11 cellular contexts compared by ENCODE assay signal in genomic region chr2:74496997-74497776, GRCh38. TPM values are rescaled to one million over a fixed set of nuclear protein-coding genes. Genes with fewer than 3 reads are reported as not detected.
DNase-seq lines count a peak whose midpoint lies in the region; ATAC-seq and TF ChIP-seq lines count a peak whose summit lies in the region.
"Had no signal": no experiment of that assay in that cellular context is flagged by ENCODE, and none has a peak within 500 bp of the region (broad histone marks: within the 10 kb centered on the region; RNA-seq: fewer than 3 reads in every experiment).

No MANE protein-coding gene starts in this region.

- H4K20me1 ChIP-seq in SK-N-SH (ENCODE audit: insufficient read depth), result no peaks in the 10 kb centered on the region

- WGBS in SK-N-SH (ENCODE audit: low lambda C conversion rate), result 87% methylated on average over 17 of the region's 19 CpGs

- no peaks in the 10 kb centered on the region for H3K9me3 Mint-ChIP-seq in activated CD4-positive, alpha-beta memory T cell treated with anti-CD3 and anti-CD28 coated beads, Interleukin-2, amount 10 ng/mL, durations not matched to agents 7 days and 5 days

- H2AFZ ChIP-seq in SK-N-SH (ENCODE audit: low read depth), result no peak overlapping the region

- H3K27ac ChIP-seq in SK-N-SH (ENCODE audit: low read depth in 2 of 2, low read length in 1 of 2), result no peak overlapping the region
- H3K27ac ChIP-seq: SJSA1, tibial artery had no signal

- peak overlapping the region; percentile 10 for H3K27ac Mint-ChIP-seq in activated CD4-positive, alpha-beta memory T cell treated with anti-CD3 and anti-CD28 coated beads, Interleukin-2, amount 10 ng/mL, durations not matched to agents 7 days and 5 days

- no peaks in the 10 kb centered on the region for H3K9me2 ChIP-seq in SK-N-SH

- H3K4me3 ChIP-seq in SK-N-SH (ENCODE audit: low read depth in 2 of 2, low read length in 1 of 2), result no peak overlapping the region
- peak overlapping the region; percentile 55 for H3K4me3 ChIP-seq in iPS-18c (ENCODE audit: insufficient read depth, low read depth, low read length)
- H3K4me3 ChIP-seq in skeletal muscle satellite cell (ENCODE audit: low read length), result no peak overlapping the region
- H3K4me3 ChIP-seq: SJSA1 had no signal

- H3K36me3 ChIP-seq in SK-N-SH (replicated peaks in 1 of 2; ENCODE audit: control insufficient read depth in 1 of 2, insufficient read depth in 2 of 2, low read length in 1 of 2) (peaks cover 0 to 23% of the 10 kb centered on the region in 2 experiments), skeletal muscle satellite cell (ENCODE audit: insufficient read depth, low read length) (peaks cover 26% of the 10 kb centered on the region)

- H3K4me1 Mint-ChIP-seq in activated CD4-positive, alpha-beta memory T cell treated with anti-CD3 and anti-CD28 coated beads, Interleukin-2, amount 10 ng/mL, durations not matched to agents 7 days and 5 days, result peaks cover 31% of the 10 kb centered on the region

- TF ChIP-seq RAD21 in SK-N-SH (IDR thresholded peaks at IDR 0.05; ENCODE audit: low read length), result no peak

- POLR2A ChIA-PET in SK-N-SH (lab: Yijun Ruan, JAX), result interaction anchor here (0.6 kb wide), 1 partner anchor 14 kb away, joined by 3 read pairs; the partner anchor contains the start of genes CCDC142 and TTC31
- POLR2A ChIA-PET in activated CD4-positive, alpha-beta memory T cell treated with anti-CD3 and anti-CD28 coated beads, Interleukin-2, amount 10 ng/mL, durations not matched to agents 7 days and 5 days (lab: Charles Lee), result interaction anchor here (0.9 to 5.7 kb wide), 9 partner anchors 10 to 57 kb away, joined by 3 to 57 read pairs (median 7); partner anchors contain the start of genes AUP1, CCDC142, DOK1 and HTRA2

- H3K27me3 Mint-ChIP-seq in activated CD4-positive, alpha-beta memory T cell treated with anti-CD3 and anti-CD28 coated beads, Interleukin-2, amount 10 ng/mL, durations not matched to agents 7 days and 5 days, result peaks cover 34% of the 10 kb centered on the region

- CTCF ChIA-PET in SK-N-SH (lab: Yijun Ruan, JAX), result interaction anchor here (2.8 to 4.6 kb wide), 2 partner anchors 10 to 15 kb away, joined by 12 to 32 read pairs; partner anchors contain the start of genes CCDC142, PCGF1 and TTC31
- CTCF ChIA-PET in activated CD4-positive, alpha-beta memory T cell treated with anti-CD3 and anti-CD28 coated beads, Interleukin-2, amount 10 ng/mL, durations not matched to agents 7 days and 5 days (lab: Charles Lee), result interaction anchor here (0.6 to 3.3 kb wide), 5 partner anchors 8 to 92 kb away, joined by 3 to 10 read pairs (median 4); partner anchors contain the start of genes CCDC142 and TTC31

- TF ChIP-seq CTCF in SK-N-SH (IDR thresholded peaks at IDR 0.05), result no peak

- H3K36me3 Mint-ChIP-seq in activated CD4-positive, alpha-beta memory T cell treated with anti-CD3 and anti-CD28 coated beads, Interleukin-2, amount 10 ng/mL, durations not matched to agents 7 days and 5 days (ENCODE audit: low read depth), result peaks cover 50% of the 10 kb centered on the region

- H3K4me1 ChIP-seq in SK-N-SH (ENCODE audit: control insufficient read depth in 1 of 2, insufficient read depth in 2 of 2, low read depth in 1 of 2, low read length in 1 of 2), result peaks cover 0 to 22% of the 10 kb centered on the region in 2 experiments; a peak in 1 of 4 replicates
- peaks cover 31% of the 10 kb centered on the region for H3K4me1 ChIP-seq in skeletal muscle satellite cell (ENCODE audit: control insufficient read depth, insufficient read depth, low read length)

- peaks cover 3% of the 10 kb centered on the region for H3F3A ChIP-seq in SK-N-SH (replicated peaks; ENCODE audit: insufficient read depth)

- peak overlapping the region; percentile 80 for H3K4me3 Mint-ChIP-seq in activated CD4-positive, alpha-beta memory T cell treated with anti-CD3 and anti-CD28 coated beads, Interleukin-2, amount 10 ng/mL, durations not matched to agents 7 days and 5 days

- H3K9me3 ChIP-seq in SK-N-SH (no peaks in the 10 kb centered on the region), iPS-18c (ENCODE audit: control insufficient read depth, insufficient read depth, low read length) (no peaks in the 10 kb centered on the region), skeletal muscle satellite cell (replicated peaks; ENCODE audit: low read length) (no peaks in the 10 kb centered on the region)
- H3K9me3 ChIP-seq: SJSA1, tibial artery had no signal

- TF ChIP-seq EP300 in SK-N-SH (IDR thresholded peaks at IDR 0.05; ENCODE audit: borderline replicate concordance in 1 of 2, low read depth in 1 of 2, low read length in 1 of 2), result no peak

- no peaks in the 10 kb centered on the region for H3K27me3 ChIP-seq in SK-N-SH (ENCODE audit: insufficient read depth)
- peaks cover 41% of the 10 kb centered on the region for H3K27me3 ChIP-seq in skeletal muscle satellite cell (ENCODE audit: control insufficient read depth, insufficient read depth, low read length)

- no peak overlapping the region for H3K4me2 ChIP-seq in SK-N-SH
- peak overlapping the region; percentile 95 for H3K4me2 ChIP-seq in skeletal muscle satellite cell (ENCODE audit: low read length)

- ATAC-seq in SK-N-SH treated with all-trans-retinoic acid at 6 μM for 48 hours, result no peak

- no peak for DNase-seq in SK-N-SH
- DNase-seq in activated CD4-positive, alpha-beta memory T cell treated with anti-CD3 and anti-CD28 coated beads, Interleukin-2, amount 10 ng/mL, durations not matched to agents 7 days and 5 days, result no peak
- no peak for DNase-seq in NCI-H2107 (lab: John Stamatoyannopoulos, UW)
- no peak for DNase-seq in OCI-M1 (lab: John Stamatoyannopoulos, UW)
- DNase-seq in NCI-H187 (lab: John Stamatoyannopoulos, UW), result no peak
- DNase-seq: NCI-H1092 treated with DMSO at 0.1 percent for 48 hours, tibial artery had no signal

- no peaks in the 10 kb centered on the region for H3K79me2 ChIP-seq in SK-N-SH (ENCODE audit: insufficient read depth)

- H3K9ac ChIP-seq in SK-N-SH (no peak overlapping the region), skeletal muscle satellite cell (ENCODE audit: low read depth, low read length) (no peak overlapping the region)

TF ChIP-seq in SK-N-SH, 30 proteins besides CTCF, POLR2A, EP300 and RAD21:
- TF ChIP-seq FOXJ3 (CRISPR knock-in tag; IDR thresholded peaks at IDR 0.05) (no peak), NFIC (IDR thresholded peaks at IDR 0.05; ENCODE audit: borderline replicate concordance) (peak; percentile 68)
TF ChIP-seq in SK-N-SH: peak in this region for 1.

TF ChIP-seq in SK-N-SH treated with all-trans-retinoic acid at 6 μM for 48 hours, 23 proteins besides CTCF, POLR2A, EP300 and RAD21 (continues in another document):
- TF ChIP-seq ARNTL (CRISPR knock-in tag; IDR thresholded peaks at IDR 0.05; ENCODE audit: borderline replicate concordance, low read depth), result no peak
- no peak for TF ChIP-seq ZNF8 (CRISPR knock-in tag; IDR thresholded peaks at IDR 0.05)
- TF ChIP-seq POU6F1 (CRISPR knock-in tag; IDR thresholded peaks at IDR 0.05; ENCODE audit: borderline replicate concordance, low read depth), result no peak
- TF ChIP-seq ISL1 (CRISPR knock-in tag; IDR thresholded peaks at IDR 0.05), result no peak
- no peak for TF ChIP-seq SNAI2 (CRISPR knock-in tag; IDR thresholded peaks at IDR 0.05)
- no peak for TF ChIP-seq GLIS3 (CRISPR knock-in tag; IDR thresholded peaks at IDR 0.05)

RNA-seq across cellular contexts. Expression of gene LBX2, which starts 2.2 kb away (rescaled TPM):
- 0.03 TPM in 1 of 2 replicates, not detected in the other for polyA plus RNA-seq in SK-N-SH (2012; rRNA removed)
- polyA plus RNA-seq in SK-N-SH (2012; cell fraction: cytosol; rRNA removed), result 0.05 and 0.10 TPM in 2 replicates
- 0.07 TPM in 1 of 2 replicates, not detected in the other for polyA plus RNA-seq in SK-N-SH (2012; cell fraction: nucleus; rRNA removed)
- 1 to 10 TPM; 1.2 to 1.8 TPM for total RNA-seq in activated CD4-positive, alpha-beta memory T cell treated with anti-CD3 and anti-CD28 coated beads, Interleukin-2, amount 10 ng/mL, durations not matched to agents 7 days and 5 days
- 4.8 and 5.2 TPM in 2 replicates for total RNA-seq in skeletal muscle satellite cell (2012; rRNA removed)

RNA-seq across cellular contexts. Expression of gene PCGF1, which starts 10.3 kb away (rescaled TPM):
- 44.9 and 46.4 TPM in 2 replicates for polyA plus RNA-seq in SK-N-SH (2012; rRNA removed)
- 38.6 and 39.7 TPM in 2 replicates for polyA plus RNA-seq in SK-N-SH (2012; cell fraction: cytosol; rRNA removed)
- 58.5 and 59.2 TPM in 2 replicates for polyA plus RNA-seq in SK-N-SH (2012; cell fraction: nucleus; rRNA removed)
- total RNA-seq in activated CD4-positive, alpha-beta memory T cell treated with anti-CD3 and anti-CD28 coated beads, Interleukin-2, amount 10 ng/mL, durations not matched to agents 7 days and 5 days, result 10 to 100 TPM; 23.0 to 31.4 TPM
- 11.7 and 22.5 TPM in 2 replicates for total RNA-seq in skeletal muscle satellite cell (2012; rRNA removed)

RNA-seq across cellular contexts. Expression of gene TTC31, which starts 14.3 kb away (rescaled TPM):
- polyA plus RNA-seq in SK-N-SH (2012; rRNA removed), result 27.9 and 38.0 TPM in 2 replicates
- 13.1 and 15.7 TPM in 2 replicates for polyA plus RNA-seq in SK-N-SH (2012; cell fraction: cytosol; rRNA removed)
- polyA plus RNA-seq in SK-N-SH (2012; cell fraction: nucleus; rRNA removed), result 138 and 147 TPM in 2 replicates
- 10 to 100 TPM; 42.3 to 42.9 TPM for total RNA-seq in activated CD4-positive, alpha-beta memory T cell treated with anti-CD3 and anti-CD28 coated beads, Interleukin-2, amount 10 ng/mL, durations not matched to agents 7 days and 5 days
- 9.0 and 10.1 TPM in 2 replicates for total RNA-seq in skeletal muscle satellite cell (2012; rRNA removed)

RNA-seq across cellular contexts. Expression of gene CCDC142, which starts 14.4 kb away (rescaled TPM):
- 8.7 and 13.1 TPM in 2 replicates for polyA plus RNA-seq in SK-N-SH (2012; rRNA removed)
- 1.9 and 3.4 TPM in 2 replicates for polyA plus RNA-seq in SK-N-SH (2012; cell fraction: cytosol; rRNA removed)
- 49.9 and 50.3 TPM in 2 replicates for polyA plus RNA-seq in SK-N-SH (2012; cell fraction: nucleus; rRNA removed)
- 10 to 100 TPM; 20.9 to 25.0 TPM for total RNA-seq in activated CD4-positive, alpha-beta memory T cell treated with anti-CD3 and anti-CD28 coated beads, Interleukin-2, amount 10 ng/mL, durations not matched to agents 7 days and 5 days
- 19.2 and 22.8 TPM in 2 replicates for total RNA-seq in skeletal muscle satellite cell (2012; rRNA removed)

RNA-seq across cellular contexts. Expression of gene TLX2, which starts 17.1 kb away (rescaled TPM):
- polyA plus RNA-seq in SK-N-SH (2012; rRNA removed), result 24.5 and 25.6 TPM in 2 replicates
- 11.9 and 19.9 TPM in 2 replicates for polyA plus RNA-seq in SK-N-SH (2012; cell fraction: cytosol; rRNA removed)
- polyA plus RNA-seq in SK-N-SH (2012; cell fraction: nucleus; rRNA removed), result 69.3 and 99.9 TPM in 2 replicates
- total RNA-seq in activated CD4-positive, alpha-beta memory T cell treated with anti-CD3 and anti-CD28 coated beads, Interleukin-2, amount 10 ng/mL, durations not matched to agents 7 days and 5 days, result 1 to 10 TPM; 2.6 to 3.3 TPM
- under 0.01 TPM in 1 of 2 replicates, not detected in the other for total RNA-seq in skeletal muscle satellite cell (2012; rRNA removed)
- total RNA-seq: SJSA1 had no signal
